23 cellular contexts compared by ENCODE assay signal in the genomic region with DNA sequence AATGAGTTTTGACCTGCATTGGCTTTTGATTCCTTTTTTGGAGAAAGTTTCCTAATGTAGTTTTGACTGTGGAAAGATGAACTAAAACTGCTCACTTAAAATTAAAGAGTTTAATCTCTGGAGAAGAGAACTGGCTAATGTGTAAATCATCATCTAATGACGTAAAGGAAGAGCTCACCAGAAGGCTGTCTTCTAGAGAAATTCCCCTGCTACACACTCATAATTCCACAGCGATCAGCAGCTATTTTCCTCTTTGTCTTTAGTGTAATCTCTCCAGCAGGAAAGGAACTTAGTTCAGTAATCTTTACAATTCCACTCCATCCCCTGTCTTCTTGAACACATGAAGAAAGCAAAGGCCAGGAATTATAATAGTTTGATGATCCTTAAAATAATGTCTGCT. TPM values are rescaled to one million over a fixed set of nuclear protein-coding genes. Genes with fewer than 3 reads are reported as not detected.
DNase-seq lines count a peak whose midpoint lies in the region; ATAC-seq, FAIRE-seq and TF ChIP-seq lines count a peak whose summit lies in the region.
"Had no signal": no experiment of that assay in that cellular context is flagged by ENCODE, and none has a peak within 500 bp of the region (broad histone marks: within the 10 kb centered on the region; RNA-seq: fewer than 3 reads in every experiment).

No MANE protein-coding gene starts in this region.

- peak overlapping the region; percentile 56 for H3K27ac Mint-ChIP-seq in astrocyte (ENCODE audit: unreplicated experiment)
- no peak overlapping the region for H3K27ac Mint-ChIP-seq in Caco-2 (ENCODE audit: unreplicated experiment)
- H3K27ac Mint-ChIP-seq: CD8-positive, alpha-beta T cell had no signal

- H3K4me3 Mint-ChIP-seq in astrocyte (ENCODE audit: unreplicated experiment) (no peak overlapping the region), Caco-2 (ENCODE audit: unreplicated experiment) (no peak overlapping the region)
- H3K4me3 Mint-ChIP-seq: CD8-positive, alpha-beta T cell had no signal

- no peak overlapping the region for H3K9ac ChIP-seq in astrocyte (ENCODE audit: low read length)

- intact Hi-C loops in Caco-2 (cut with micrococcal nuclease; ENCODE audit: unreplicated experiment): no loop called here

- H3K27me3 Mint-ChIP-seq in astrocyte (ENCODE audit: low read depth, unreplicated experiment) (no peaks in the 10 kb centered on the region), Caco-2 (ENCODE audit: insufficient read depth, unreplicated experiment) (no peaks in the 10 kb centered on the region)

- TF ChIP-seq CTCF in astrocyte (IDR thresholded peaks at IDR 0.05; ENCODE audit: insufficient read depth, low read depth, low read length) (no peak), fibroblast of the aortic adventitia (IDR thresholded peaks at IDR 0.05; ENCODE audit: insufficient read depth, low read length) (no peak), Caco-2 (IDR thresholded peaks at IDR 0.05; ENCODE audit: insufficient read depth in 1 of 2, low read depth in 1 of 2, low read length in 1 of 2, severe bottlenecking in 1 of 2, unreplicated experiment in 1 of 2) (no peak)

- no peaks in the 10 kb centered on the region for H3K79me2 ChIP-seq in astrocyte (ENCODE audit: insufficient read depth, low read length)

- H3K4me1 ChIP-seq in astrocyte (ENCODE audit: insufficient read depth, low read length): peaks cover 29% of the 10 kb centered on the region
- peaks cover 8% of the 10 kb centered on the region for H3K4me1 ChIP-seq in Caco-2

- H3K9me3 Mint-ChIP-seq in astrocyte (ENCODE audit: unreplicated experiment): peaks cover 12% of the 10 kb centered on the region
- peaks cover 31% of the 10 kb centered on the region for H3K9me3 Mint-ChIP-seq in Caco-2 (ENCODE audit: unreplicated experiment)

- no peak overlapping the region for H3K4me3 ChIP-seq in astrocyte (ENCODE audit: insufficient read depth, low read depth, low read length)
- H3K4me3 ChIP-seq in fibroblast of the aortic adventitia (ENCODE audit: low read depth, low read length): no peak overlapping the region
- no peak overlapping the region for H3K4me3 ChIP-seq in Caco-2 (ENCODE audit: low read depth, low read length)
- H3K4me3 ChIP-seq: SK-N-MC had no signal

- no peaks in the 10 kb centered on the region for H3K36me3 Mint-ChIP-seq in astrocyte (ENCODE audit: low read depth, unreplicated experiment)
- peaks cover 24% of the 10 kb centered on the region for H3K36me3 Mint-ChIP-seq in Caco-2 (ENCODE audit: insufficient read depth, unreplicated experiment)

- H3K4me2 ChIP-seq in astrocyte (ENCODE audit: low read length): no peak overlapping the region

- no peak overlapping the region for H3K27ac ChIP-seq in astrocyte (ENCODE audit: low read depth, low read length)
- H3K27ac ChIP-seq: SK-N-MC had no signal

- CTCF ChIA-PET in Caco-2 (lab: Charles Lee): no interaction called here

- no peak for ATAC-seq in HG03378 (IDR thresholded peaks at IDR 0.05; ENCODE audit: unreplicated experiment)
- ATAC-seq: CD8-positive, alpha-beta T cell had no signal

- POLR2A ChIA-PET in Caco-2 (lab: Charles Lee): no interaction called here

- H2AFZ ChIP-seq in astrocyte (ENCODE audit: low read depth, low read length): no peak overlapping the region

- DNase-seq in ELR (ENCODE audit: low read depth) (peak; percentile 56), astrocyte (ENCODE audit: low read depth) (no peak), fibroblast of the aortic adventitia (ENCODE audit: low read depth) (peak; percentile 35), renal cortical epithelial cell (ENCODE audit: low read depth) (peak; percentile 30), Caco-2 (no peak), activated gamma-delta T cell treated with Interleukin-2 at 50 U/mL for 16 hours (no peak), NCI-H2107 (lab: John Stamatoyannopoulos, UW) (no peak)
- DNase-seq: C1 segment of cervical spinal cord; Calu3; CD8-positive, alpha-beta T cell; DMS153; Kasumi-1; NCI-H1694; NCI-H2081; NCI-H2171 treated with DMSO at 0.1 percent for 48 hours; NCI-H446; RPMI8226; SHP77 had no signal

- no peaks in the 10 kb centered on the region for H4K20me1 ChIP-seq in astrocyte (ENCODE audit: insufficient read depth, low read length)

- H3K9me3 ChIP-seq in astrocyte (ENCODE audit: insufficient read depth, low read depth, low read length) (peaks cover 10% of the 10 kb centered on the region), Caco-2 (peaks cover 13% of the 10 kb centered on the region)

- H3K36me3 ChIP-seq in astrocyte (ENCODE audit: insufficient read depth, low read length) (no peaks in the 10 kb centered on the region), Caco-2 (ENCODE audit: control insufficient read depth, insufficient read depth, low read length) (peaks cover 1% of the 10 kb centered on the region)

- FAIRE-seq in astrocyte (lab: Jason Lieb, UNC): no peak
- FAIRE-seq: G401.6, GM12892 had no signal

- H3K27me3 ChIP-seq in astrocyte (ENCODE audit: insufficient read depth, low read length) (no peaks in the 10 kb centered on the region), Caco-2 (replicated peaks; ENCODE audit: control insufficient read depth, insufficient read depth, low read length) (no peaks in the 10 kb centered on the region)

- peaks cover 56% of the 10 kb centered on the region for H3K4me1 Mint-ChIP-seq in astrocyte (ENCODE audit: low read depth, unreplicated experiment)
- H3K4me1 Mint-ChIP-seq in Caco-2 (ENCODE audit: low read depth, unreplicated experiment): peaks cover 15% of the 10 kb centered on the region

- no TSS peak for BruUV-seq in Caco-2 (replicated peaks; lab: Mats Ljungman, UMichigan)

RNA-seq across cellular contexts. Expression of a gene that starts 15.8 kb away (rescaled TPM):
- 5.6 and 5.7 TPM in 2 replicates for total RNA-seq in astrocyte
- 6.8 and 30.6 TPM in 2 replicates for total RNA-seq in fibroblast of the aortic adventitia (ENCODE audit: low replicate concordance)
- total RNA-seq in renal cortical epithelial cell: 4.2 and 46.9 TPM in 2 replicates
- total RNA-seq in Caco-2 (2022): 31.5 and 34.7 TPM in 2 replicates
- total RNA-seq: OCI-LY7 had no signal

Comparison
In these comparisons a context has a peak if more than half of its experiments do, and no peak if none do; other contexts are left out.
1. DNase-seq: peak in ELR (single experiment), fibroblast of the aortic adventitia (single experiment) and renal cortical epithelial cell (single experiment); none in astrocyte (single experiment), Caco-2 (0 of 2), activated gamma-delta T cell treated with Interleukin-2 at 50 U/mL for 16 hours (single experiment) and NCI-H2107 (single experiment).